Comparison of ENCODE assay signal across 8 cellular contexts in genomic region chrX:80285131-80285773, GRCh38.
DNase-seq lines count a peak whose midpoint lies in the region; ATAC-seq and TF ChIP-seq lines count a peak whose summit lies in the region.

No MANE protein-coding gene starts in this region.

- no peak overlapping the region for H3K4me3 ChIP-seq in NB4 (ENCODE audit: low read depth, low read length)
- H3K4me3 ChIP-seq in fibroblast of the aortic adventitia (ENCODE audit: low read depth, low read length) = no peak overlapping the region

- in situ Hi-C loops in ACHN (cut with HindIII; ENCODE audit: low pct_ligation_motif_present, low pct_unique_long_range_greater_than_20kb, low sequenced_read_pairs) = no loop called here
- in situ Hi-C loops in GM13976 (cut with MboI; ENCODE audit: low sequenced_read_pairs, unreplicated experiment) = no loop called here

- TF ChIP-seq POLR2A in NB4 (IDR thresholded peaks at IDR 0.05; ENCODE audit: extremely low read depth, insufficient read length) = no peak

- peak; percentile 38 for TF ChIP-seq CTCF in GM13976 (IDR thresholded peaks at IDR 0.05; ENCODE audit: borderline replicate concordance, control extremely low read depth, extremely low read depth, insufficient read depth, missing control alignments)
- TF ChIP-seq CTCF in NB4 (IDR thresholded peaks at IDR 0.05; ENCODE audit: low read depth, low read length) = peak; percentile 38
- TF ChIP-seq CTCF in fibroblast of the aortic adventitia (IDR thresholded peaks at IDR 0.05; ENCODE audit: insufficient read depth, low read length) = peak; percentile 46

- ATAC-seq in GM19452 (IDR thresholded peaks at IDR 0.05; ENCODE audit: unreplicated experiment) = no peak
- no peak for ATAC-seq in HG03342 (IDR thresholded peaks at IDR 0.05; ENCODE audit: unreplicated experiment)

- peak; percentile 45 for DNase-seq in ACHN
- no peak for DNase-seq in GM13976 (ENCODE audit: low spot score)
- DNase-seq in NB4 (ENCODE audit: low read depth) = peak; percentile 32
- DNase-seq in fibroblast of the aortic adventitia (ENCODE audit: low read depth) = peak; percentile 40
- DNase-seq in NCI-H2227 (lab: John Stamatoyannopoulos, UW; ENCODE audit: unreplicated experiment) = no peak
- no peak for DNase-seq in ureter (ENCODE audit: low spot score)

Comparison
In these comparisons a context has a peak if more than half of its experiments do, and no peak if none do; other contexts are left out.
1. DNase-seq: peak in ACHN (single experiment), NB4 (single experiment) and fibroblast of the aortic adventitia (single experiment); none in GM13976 (single experiment), NCI-H2227 (single experiment) and ureter (single experiment).
2. Peak in every context shown above with its lines, with median percentiles within 50 percentile points of each other: CTCF ChIP-seq.